In the genomic region with DNA sequence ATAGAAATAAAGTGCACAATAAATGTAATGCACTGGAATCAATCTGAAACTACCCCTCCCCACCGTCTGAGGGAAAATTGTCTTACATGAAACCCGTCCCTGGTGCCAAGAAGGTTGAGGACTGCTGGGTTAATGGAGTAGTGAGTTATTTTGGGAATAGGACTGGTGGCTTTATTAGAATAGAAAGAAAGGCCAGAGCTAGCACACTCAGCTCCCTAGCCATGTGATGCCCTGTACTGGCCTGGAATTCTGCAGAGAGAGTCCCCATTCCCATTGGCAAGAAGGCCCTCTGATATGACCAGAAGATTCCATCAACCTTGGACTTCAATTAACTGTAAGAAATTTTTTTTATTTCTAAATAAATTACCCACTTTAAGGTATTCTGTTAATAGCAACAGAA, we compare ENCODE assay signal across 8 cellular contexts.
"Had no signal": no experiment of that assay in that cellular context is flagged by ENCODE, and none has a peak within 500 bp of the region (broad histone marks: within the 10 kb centered on the region; RNA-seq: fewer than 3 reads in every experiment).

No MANE protein-coding gene starts in this region.

- H3K9me3 Mint-ChIP-seq: GM23338, H9 had no signal

- H3K4me1 Mint-ChIP-seq: GM23338, H9 had no signal

- H3K27ac Mint-ChIP-seq: GM23338, H9, HFFc6 had no signal

- H3K4me3 Mint-ChIP-seq: GM23338, H9, HFFc6 had no signal

- DNase-seq: GM23248, GOT3, H7, H9, HCEC 1CT, HFFc6 had no signal

- ATAC-seq: GM23338, HCT116 had no signal
